ENCODE assay signal across 8 cellular contexts in the genomic region with DNA sequence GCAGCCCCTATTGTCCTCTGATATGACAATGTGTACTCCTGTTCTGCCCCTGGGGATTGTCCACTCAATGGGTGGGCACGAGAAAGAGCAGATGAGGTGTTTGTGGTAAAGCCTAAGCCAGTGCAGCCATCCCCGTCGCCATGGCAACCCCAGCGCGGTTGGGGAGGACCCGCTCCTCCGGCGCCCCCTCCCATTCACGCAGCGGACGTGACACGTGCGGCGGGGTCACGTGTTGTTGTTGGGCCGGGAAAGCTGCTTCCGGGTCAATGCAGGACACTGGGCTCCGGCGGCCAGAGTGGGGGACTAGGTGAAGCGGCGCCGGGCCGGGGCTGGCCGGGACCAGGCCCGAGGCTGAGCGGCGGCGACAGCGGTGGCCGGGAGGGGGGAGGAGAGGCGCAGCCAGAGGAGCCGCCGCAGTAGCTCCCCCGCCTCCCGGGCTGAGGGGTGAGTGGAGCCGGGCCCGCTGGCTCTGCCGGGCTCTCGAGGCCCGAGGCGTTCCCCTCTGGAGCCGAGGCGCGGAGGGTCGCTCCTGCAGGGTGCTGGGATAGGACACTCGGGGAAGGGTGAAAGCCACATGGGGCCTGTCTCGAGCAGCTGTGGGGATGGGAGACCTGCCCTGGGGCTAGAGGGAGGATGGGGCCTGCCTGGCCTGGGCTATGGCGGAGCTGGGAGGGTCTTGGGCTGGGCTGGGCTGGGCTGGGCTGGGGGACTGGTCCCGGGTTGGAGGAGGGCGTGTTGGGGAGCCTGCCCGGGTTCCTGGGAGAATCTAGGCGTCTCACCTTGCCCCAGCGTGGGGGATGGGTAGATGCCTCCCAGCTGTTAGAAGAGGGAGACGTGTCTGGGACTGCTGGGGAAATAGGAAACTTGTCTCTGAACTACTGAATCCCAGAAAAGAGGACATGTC. TPM values are rescaled to one million over a fixed set of nuclear protein-coding genes. Genes with fewer than 3 reads are reported as not detected.
DNase-seq lines count a peak whose midpoint lies in the region; ATAC-seq and TF ChIP-seq lines count a peak whose summit lies in the region.

A gene with protein sequence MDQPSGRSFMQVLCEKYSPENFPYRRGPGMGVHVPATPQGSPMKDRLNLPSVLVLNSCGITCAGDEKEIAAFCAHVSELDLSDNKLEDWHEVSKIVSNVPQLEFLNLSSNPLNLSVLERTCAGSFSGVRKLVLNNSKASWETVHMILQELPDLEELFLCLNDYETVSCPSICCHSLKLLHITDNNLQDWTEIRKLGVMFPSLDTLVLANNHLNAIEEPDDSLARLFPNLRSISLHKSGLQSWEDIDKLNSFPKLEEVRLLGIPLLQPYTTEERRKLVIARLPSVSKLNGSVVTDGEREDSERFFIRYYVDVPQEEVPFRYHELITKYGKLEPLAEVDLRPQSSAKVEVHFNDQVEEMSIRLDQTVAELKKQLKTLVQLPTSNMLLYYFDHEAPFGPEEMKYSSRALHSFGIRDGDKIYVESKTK (plus strand): TSS at position 255 of the 904 bp plus-strand sequence. CDS start 21,589 bp downstream, outside the sequence.

- H3K4me1 ChIP-seq in adrenal gland (replicated peaks in 1 of 2) = peaks cover 15 to 20% of the 10 kb centered on the region in 2 donors
- H3K4me1 ChIP-seq in psoas muscle = peaks cover 12% of the 10 kb centered on the region
- H3K4me1 ChIP-seq in urinary bladder (ENCODE audit: insufficient read depth) = peaks cover 3% of the 10 kb centered on the region

- H3K36me3 Mint-ChIP-seq in T-cell = no peaks in the 10 kb centered on the region

- no peak for TF ChIP-seq CTCF in GM10266 (IDR thresholded peaks at IDR 0.05; ENCODE audit: control insufficient read depth, insufficient read depth, low read depth, missing control alignments)
- TF ChIP-seq CTCF in adrenal gland (IDR thresholded peaks at IDR 0.05) = no peak
- TF ChIP-seq CTCF in psoas muscle (IDR thresholded peaks at IDR 0.05) = no peak

- peak within 1 kb of the TSS in 4 of 5 donors; percentile 13 to 79 (median 62) for H3K27ac ChIP-seq in adrenal gland
- peak within 1 kb of the TSS; percentile 61 for H3K27ac ChIP-seq in psoas muscle
- no peak within 1 kb of the TSS for H3K27ac ChIP-seq in urinary bladder (ENCODE audit: low read depth)

- peaks cover 33 to 41% (median 36%) of the 10 kb centered on the region in 3 donors for H3K4me1 Mint-ChIP-seq in T-cell

- DNase-seq in GM10266 (ENCODE audit: extremely low spot score) (peak; percentile 98), NCI-H1092 (lab: John Stamatoyannopoulos, UW) (peak; percentile 94), T-cell (peak; percentile 66 to 89 (median 80)), adrenal gland (peak; percentile 89 to 97 (median 90)), left cardiac atrium (peak; percentile 93), psoas muscle (peak; percentile 88 to 92)

- peak; percentile 14 to 64 for TF ChIP-seq POLR2A in adrenal gland (IDR thresholded peaks at IDR 0.05)

- WGBS in adrenal gland, 4 donors = 0 to 1% (median 1%) methylated on average over 9 to 54 of the region's 54 CpGs
- 0 to 1% (median 1%) methylated on average over 31 to 54 of the region's 54 CpGs for WGBS in psoas muscle, 3 donors
- WGBS in urinary bladder = under 1% methylated on average over 54 of the region's 54 CpGs

- H3K4me3 Mint-ChIP-seq in T-cell = peak within 1 kb of the TSS; percentile 86 to 94 (median 88)

- intact Hi-C loops in adrenal gland (cut with DNase I) (no loop called here), left cardiac atrium (cut with DNase I) (no loop called here), psoas muscle (cut with DNase I) (no loop called here)

- no peaks in the 10 kb centered on the region for H3K36me3 ChIP-seq in adrenal gland (replicated peaks in 1 of 2)
- H3K36me3 ChIP-seq in psoas muscle (ENCODE audit: insufficient read depth in 1 of 2, low read depth in 1 of 2) = no peaks in the 10 kb centered on the region
- peaks cover 2% of the 10 kb centered on the region for H3K36me3 ChIP-seq in urinary bladder (ENCODE audit: insufficient read depth)

- no peaks in the 10 kb centered on the region for H3K9me3 Mint-ChIP-seq in T-cell

- H3K9me3 ChIP-seq in adrenal gland (replicated peaks in 1 of 3) (no peaks in the 10 kb centered on the region), psoas muscle (no peaks in the 10 kb centered on the region)

- ATAC-seq in HG02610 (IDR thresholded peaks at IDR 0.05; ENCODE audit: unreplicated experiment) (peak; percentile 89), T-cell (replicated peaks in 1 of 4) (peak; percentile 87 to 93 (median 88)), left cardiac atrium (peak; percentile 95 to 97), psoas muscle (peak; percentile 91 to 97 (median 93))

- H3K27ac Mint-ChIP-seq in T-cell = peak within 1 kb of the TSS; percentile 74 to 80

- peak within 1 kb of the TSS; percentile 49 to 97 (median 76) for H3K4me3 ChIP-seq in adrenal gland
- H3K4me3 ChIP-seq in psoas muscle = peak within 1 kb of the TSS; percentile 85
- peak within 1 kb of the TSS; percentile 79 for H3K4me3 ChIP-seq in urinary bladder (ENCODE audit: low read depth, low read length)

- H3K27me3 ChIP-seq in adrenal gland = no peaks in the 10 kb centered on the region
- no peaks in the 10 kb centered on the region for H3K27me3 ChIP-seq in psoas muscle (ENCODE audit: insufficient read depth in 3 of 3, low read length in 2 of 3)

- POLR2A ChIA-PET in T-cell (lab: Charles Lee) = interaction anchor here (0.6 to 1.0 kb wide), 2 partner anchors 15 to 45 kb away, joined by 3 read pairs; no protein-coding TSS in a partner anchor

- H3K27me3 Mint-ChIP-seq in T-cell = peaks cover 4 to 11% of the 10 kb centered on the region in 2 donors

- CTCF ChIA-PET in T-cell (lab: Charles Lee) = no interaction called here

RNA-seq across cellular contexts. Expression of the gene that starts here (rescaled TPM):
- total RNA-seq in T-cell (10 to 100 TPM; 16.0 to 26.4 (median 19.0) TPM), adrenal gland (10 to 100 TPM; 12.7 to 32.2 (median 23.5) TPM), left cardiac atrium (10 to 100 TPM; 36.9 to 43.8 TPM), psoas muscle (10 to 100 TPM in 2 of 4 donors, 1 to 10 TPM in 2; 8.0 to 19.2 (median 12.5) TPM), urinary bladder (57.0 TPM)
- polyA plus RNA-seq in adrenal gland (10 to 100 TPM in 1 of 3 donors, 1 to 10 TPM in 2; 4.0 to 20.3 (median 6.8) TPM), psoas muscle (1 to 10 TPM; 2.9 to 7.0 (median 4.7) TPM), urinary bladder (12.1 TPM)
